Comparison of ENCODE assay signal across 22 cellular contexts in the genomic region with DNA sequence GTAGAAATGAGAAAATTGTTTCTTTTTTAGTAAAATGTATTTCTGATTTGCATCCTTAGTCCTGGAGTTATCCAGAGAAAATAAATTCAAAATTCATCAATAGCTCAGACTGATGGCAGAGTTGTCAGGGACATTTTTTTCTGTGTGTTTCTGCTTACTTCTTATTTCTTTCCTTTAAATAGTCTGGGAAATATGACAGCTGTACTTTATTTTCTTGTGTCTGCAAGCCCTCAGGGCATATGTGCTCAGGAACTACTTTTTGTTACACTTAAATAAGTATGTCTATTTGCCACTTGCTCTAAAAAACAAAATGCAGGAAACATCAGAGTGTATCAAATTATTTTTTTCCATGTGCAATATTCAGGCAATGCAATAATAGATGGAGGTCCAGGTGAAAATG.
"Had no signal": no experiment of that assay in that cellular context is flagged by ENCODE, and none has a peak within 500 bp of the region (broad histone marks: within the 10 kb centered on the region; RNA-seq: fewer than 3 reads in every experiment).

No MANE protein-coding gene starts in this region.

- H3K9me3 ChIP-seq: esophagus squamous epithelium, gastrocnemius medialis, heart right ventricle, lower lobe of right lung had no signal

- H3K27me3 ChIP-seq: esophagus squamous epithelium, gastrocnemius medialis, heart right ventricle had no signal

- H3K36me3 ChIP-seq: esophagus squamous epithelium, gastrocnemius medialis, heart right ventricle, lower lobe of right lung had no signal

- DNase-seq: effector CD8-positive, alpha-beta T cell; effector memory CD8-positive, alpha-beta T cell; endodermal cell; erythroblast; esophagus squamous epithelium; foreskin melanocyte; gastrocnemius medialis; glutamatergic neuron; head of caudate nucleus; heart right ventricle; hippocampal formation; kidney glomerular epithelial cell; left colon; left ventricle myocardium superior; lower lobe of right lung; mesenchymal stem cell; midbrain; naive thymus-derived CD4-positive, alpha-beta T cell had no signal

- H3K4me1 ChIP-seq: esophagus squamous epithelium, gastrocnemius medialis, heart right ventricle, lower lobe of right lung had no signal

- H3K4me3 ChIP-seq: coronary artery, esophagus squamous epithelium, gastrocnemius medialis, heart right ventricle, lower lobe of right lung had no signal

- FAIRE-seq: endometrium, keratinocyte had no signal

- H3K27ac ChIP-seq: coronary artery, epithelial cell of prostate, esophagus squamous epithelium, gastrocnemius medialis, heart right ventricle, lower lobe of right lung had no signal
